10 cellular contexts compared by ENCODE assay signal in genomic region chr3:191235331-191236314, GRCh38. TPM values are rescaled to one million over a fixed set of nuclear protein-coding genes. Genes with fewer than 3 reads are reported as not detected.
DNase-seq lines count a peak whose midpoint lies in the region; ATAC-seq and TF ChIP-seq lines count a peak whose summit lies in the region.
"Had no signal": no experiment of that assay in that cellular context is flagged by ENCODE, and none has a peak within 500 bp of the region (broad histone marks: within the 10 kb centered on the region; RNA-seq: fewer than 3 reads in every experiment).

No MANE protein-coding gene starts in this region.

- H3F3A ChIP-seq in PC-3 (ENCODE audit: low read length, unreplicated experiment) = peaks cover 21% of the 10 kb centered on the region

- ATAC-seq in GM18907 (IDR thresholded peaks at IDR 0.05; ENCODE audit: unreplicated experiment) (peak; percentile 99), HG02623 (IDR thresholded peaks at IDR 0.05; ENCODE audit: unreplicated experiment) (peak; percentile 99), PC-3 (no peak), lower lobe of right lung (no peak)
- ATAC-seq: K562 had no signal

- POLR2A ChIA-PET in PC-3 (lab: Charles Lee; ENCODE audit: unreplicated experiment) = no interaction called here

- H3K79me2 ChIP-seq in PC-3 (ENCODE audit: low read length) = no peaks in the 10 kb centered on the region

- H3K4me3 ChIP-seq in PC-3 (ENCODE audit: low read length) (no peak overlapping the region), lower lobe of right lung (no peak overlapping the region)
- H3K4me3 ChIP-seq: K562 had no signal

- H3K4me2 ChIP-seq in PC-3 (ENCODE audit: low read length) = peak overlapping the region; percentile 61

- CTCF ChIA-PET in PC-3 (lab: Charles Lee) = no interaction called here

- no peaks in the 10 kb centered on the region for H3K27me3 ChIP-seq in PC-3 (ENCODE audit: low read length)
- H3K27me3 ChIP-seq in lower lobe of right lung (ENCODE audit: low read depth) = no peaks in the 10 kb centered on the region

- intact Hi-C loops in PC-3 (cut with micrococcal nuclease) (loop anchor here (5.0 kb wide), 4 partner anchors 168 to 528 kb away; no protein-coding TSS in a partner anchor), lower lobe of right lung (cut with DNase I) (no loop called here)

- no peaks in the 10 kb centered on the region for H4K20me1 ChIP-seq in PC-3 (ENCODE audit: low read length)

- H3K4me1 ChIP-seq in PC-3 (ENCODE audit: insufficient read depth, low read length) (peaks cover 57% of the 10 kb centered on the region), lower lobe of right lung (no peaks in the 10 kb centered on the region)

- H2AFZ ChIP-seq in PC-3 (ENCODE audit: low read length) = peak overlapping the region; percentile 29

- H3K9me3 ChIP-seq in PC-3 (ENCODE audit: low read length) (no peaks in the 10 kb centered on the region), lower lobe of right lung (no peaks in the 10 kb centered on the region)

- H3K36me3 ChIP-seq in PC-3 (ENCODE audit: low read depth, low read length) (no peaks in the 10 kb centered on the region), lower lobe of right lung (no peaks in the 10 kb centered on the region)

- no peaks in the 10 kb centered on the region for H3K9me2 ChIP-seq in PC-3 (replicated peaks; ENCODE audit: low read length)

- peak overlapping the region; percentile 71 for H3K9ac ChIP-seq in PC-3 (ENCODE audit: low read length)

- TF ChIP-seq CTCF in PC-3 (conservative IDR thresholded peaks at IDR 0.05; ENCODE audit: low read depth, low read length) (no peak), lower lobe of right lung (IDR thresholded peaks at IDR 0.05) (no peak)

- H3K27ac ChIP-seq in PC-3 (ENCODE audit: low read length) = peak overlapping the region; percentile 94
- H3K27ac ChIP-seq in lower lobe of right lung = no peak overlapping the region

- DNase-seq in PC-3 (peak; percentile 57), renal cortical epithelial cell (ENCODE audit: low read depth) (peak; percentile 21), NCI-H2227 treated with DMSO at 0.1 percent for 48 hours (lab: John Stamatoyannopoulos, UW) (no peak), lower lobe of right lung (no peak), NCI-H2171 treated with DMSO at 0.1 percent for 48 hours (lab: John Stamatoyannopoulos, UW) (no peak)

- no TSS peak for BruUV-seq in PC-3 (replicated peaks; lab: Mats Ljungman, UMichigan)

RNA-seq across cellular contexts. Expression of gene OSTN, which starts 36.6 kb away (rescaled TPM):
- total RNA-seq in PC-3 (2014; rRNA removed) (0.35 and 1.8 TPM in 2 replicates), renal cortical epithelial cell (not detected in 2 replicates), lower lobe of right lung (not detected)
- total RNA-seq: activated CD8-positive, alpha-beta memory T cell treated with anti-CD3 and anti-CD28 coated beads for 36 hours; glomerular endothelial cell; K562 had no signal

Comparison
In these comparisons a context has a peak if more than half of its experiments do, and no peak if none do; other contexts are left out.
1. ATAC-seq: peak in GM18907 (single experiment) and HG02623 (single experiment); none in PC-3 (single experiment) and lower lobe of right lung (0 of 2).
2. DNase-seq: peak in PC-3 (single experiment) and renal cortical epithelial cell (single experiment); none in NCI-H2227 treated with DMSO at 0.1 percent for 48 hours (single experiment), lower lobe of right lung (single experiment) and NCI-H2171 treated with DMSO at 0.1 percent for 48 hours (single experiment).